In the genomic region with DNA sequence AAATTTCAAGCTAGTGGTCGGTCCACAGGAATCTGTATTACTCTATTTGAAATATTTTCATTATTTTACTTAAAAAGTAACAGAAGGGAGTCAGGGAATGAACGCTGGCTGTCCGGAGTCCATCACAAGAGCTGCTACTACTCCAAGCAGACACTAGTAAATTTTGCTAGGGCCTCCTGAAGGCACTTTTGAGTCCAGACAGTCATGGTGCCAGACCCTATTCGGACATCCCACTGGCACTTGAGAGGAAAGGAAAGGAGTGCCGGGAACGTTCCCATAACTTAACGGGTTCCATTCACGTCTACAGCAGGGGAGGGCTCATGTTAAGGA, we compare ENCODE assay signal across 8 cellular contexts. TPM values are rescaled to one million over a fixed set of nuclear protein-coding genes. Genes with fewer than 3 reads are reported as not detected.
DNase-seq lines count a peak whose midpoint lies in the region; ATAC-seq and TF ChIP-seq lines count a peak whose summit lies in the region.

No MANE protein-coding gene starts in this region.

- H3K4me1 ChIP-seq in DOHH2 (ENCODE audit: control insufficient read depth, low read length) = peaks cover 41% of the 10 kb centered on the region
- peaks cover 0 to 23% of the 10 kb centered on the region in 2 donors for H3K4me1 ChIP-seq in ascending aorta

- H3K27me3 Mint-ChIP-seq in memory B cell = no peaks in the 10 kb centered on the region

- H3K36me3 Mint-ChIP-seq in memory B cell = peaks cover 4% of the 10 kb centered on the region

- TF ChIP-seq CTCF in DOHH2 (IDR thresholded peaks at IDR 0.05; ENCODE audit: low read depth, low read length, poor library complexity, severe bottlenecking) (no peak), ascending aorta (IDR thresholded peaks at IDR 0.05) (no peak)

- H3K9me3 Mint-ChIP-seq in memory B cell = no peaks in the 10 kb centered on the region

- peak overlapping the region; percentile 88 for H3K27ac Mint-ChIP-seq in memory B cell

- H3K4me3 Mint-ChIP-seq in memory B cell = peak overlapping the region; percentile 99

- DNase-seq in ascending aorta (ENCODE audit: low spot score in 2 of 2) (no peak), memory B cell (ENCODE audit: low spot score in 2 of 2) (peak in 1 of 2 donors; percentile 5), dermis blood vessel endothelial cell (no peak), CD1c-positive myeloid dendritic cell (ENCODE audit: extremely low spot score) (no peak), GM03348 (ENCODE audit: low spot score) (no peak)
- no peak for DNase-seq in stimulated activated CD4-positive, alpha-beta T cell treated with anti-CD3 and anti-CD28 coated beads, Interleukin-1b, Interleukin-23, amount 100 ng/mL, for 48 hours

- H3K4me3 ChIP-seq in DOHH2 (ENCODE audit: low read length) (peak overlapping the region; percentile 96), ascending aorta (peak overlapping the region; percentile 90 to 91)

- peaks cover 2% of the 10 kb centered on the region; the same call in 1 of the 2 replicates for H3F3A ChIP-seq in DOHH2 (ENCODE audit: control insufficient read depth, insufficient read depth)

- peak; percentile 12 for ATAC-seq in HG02938 (IDR thresholded peaks at IDR 0.05; ENCODE audit: unreplicated experiment)
- ATAC-seq in memory B cell (ENCODE audit: low read depth) = peak; percentile 0

- peaks cover 4% of the 10 kb centered on the region; the same call in 1 of the 2 replicates for H4K20me1 ChIP-seq in DOHH2 (ENCODE audit: control insufficient read depth, insufficient read depth, low read depth, low read length)

- no peaks in the 10 kb centered on the region for H3K9me3 ChIP-seq in DOHH2 (ENCODE audit: control insufficient read depth, insufficient read depth, low read length)
- H3K9me3 ChIP-seq in ascending aorta = no peaks in the 10 kb centered on the region

- intact Hi-C loops in ascending aorta (cut with DNase I) = loop anchor here (1.0 to 10.0 kb wide), 4 partner anchors 63 to 394 kb away; a partner anchor contains a TSS

- H3K36me3 ChIP-seq in DOHH2 (ENCODE audit: control insufficient read depth, low read length) = peaks cover 23% of the 10 kb centered on the region
- H3K36me3 ChIP-seq in ascending aorta = peaks cover 0 to 4% of the 10 kb centered on the region in 2 donors

- no peaks in the 10 kb centered on the region for H3K9me2 ChIP-seq in DOHH2 (replicated peaks; ENCODE audit: control insufficient read depth, low read length)

- peak overlapping the region; percentile 88 for H3K4me2 ChIP-seq in DOHH2 (ENCODE audit: low read length)

- H3K27ac ChIP-seq in DOHH2 (ENCODE audit: low read depth, low read length) = peak overlapping the region; percentile 68
- H3K27ac ChIP-seq in ascending aorta = peak overlapping the region; percentile 91 to 94

- H3K79me2 ChIP-seq in DOHH2 (ENCODE audit: control insufficient read depth, low read length) = peaks cover 44% of the 10 kb centered on the region

- no peaks in the 10 kb centered on the region for H3K27me3 ChIP-seq in DOHH2 (ENCODE audit: control insufficient read depth, low read length)
- H3K27me3 ChIP-seq in ascending aorta = no peaks in the 10 kb centered on the region

- H3K4me1 Mint-ChIP-seq in memory B cell = peaks cover 12% of the 10 kb centered on the region

RNA-seq across cellular contexts. Expression of a gene that starts 0.6 kb away (rescaled TPM):
- 10.4 TPM for total RNA-seq in ascending aorta
- 12.1 and 13.6 TPM in 2 replicates for total RNA-seq in dermis blood vessel endothelial cell
